1 cellular context compared by ENCODE assay signal in the genomic region with DNA sequence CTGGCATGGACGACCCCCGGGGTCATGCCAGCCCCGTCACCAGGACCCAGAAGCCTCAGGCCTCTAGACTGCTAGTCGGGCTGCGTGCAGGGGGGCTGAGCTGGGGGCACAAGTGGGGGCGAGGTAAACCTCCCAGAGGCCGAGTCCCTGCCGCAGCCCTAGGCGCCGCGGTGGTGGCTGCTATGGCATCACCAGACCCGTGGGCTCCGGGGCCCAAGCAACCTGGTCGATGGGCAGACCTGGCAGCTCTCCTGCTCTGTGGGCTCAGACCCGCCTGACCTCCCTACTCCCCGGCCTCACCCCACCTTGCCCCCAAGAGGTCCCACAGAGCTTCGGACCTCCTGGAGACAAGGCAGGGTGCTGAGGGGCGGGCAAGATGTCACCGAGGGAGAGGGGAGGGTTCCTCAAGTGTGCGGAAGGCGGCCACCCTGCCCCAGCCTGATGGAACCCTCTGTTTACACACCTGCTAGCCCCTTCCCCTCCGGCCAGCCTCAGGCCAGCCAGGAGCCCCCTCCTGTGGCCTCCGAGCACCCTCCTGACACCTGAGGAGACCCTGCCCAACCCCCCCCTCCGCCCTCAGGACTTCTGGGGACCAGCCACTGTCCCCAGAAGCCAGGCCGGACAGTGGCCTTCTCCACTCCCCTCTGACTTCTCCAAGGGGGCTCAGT.
TF ChIP-seq lines count a peak whose summit lies in the region.

No MANE protein-coding gene starts in this region.

TF ChIP-seq in HepG2, 621 proteins besides CTCF, POLR2A, EP300 and RAD21 (continued from another document):
- no peak; the same call in 1 of the 2 replicates for TF ChIP-seq JDP2 (CRISPR knock-in tag; IDR thresholded peaks at IDR 0.05; ENCODE audit: borderline replicate concordance)
- TF ChIP-seq, protein P1, sequence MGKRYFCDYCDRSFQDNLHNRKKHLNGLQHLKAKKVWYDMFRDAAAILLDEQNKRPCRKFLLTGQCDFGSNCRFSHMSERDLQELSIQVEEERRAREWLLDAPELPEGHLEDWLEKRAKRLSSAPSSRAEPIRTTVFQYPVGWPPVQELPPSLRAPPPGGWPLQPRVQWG (CRISPR knock-in tag; IDR thresholded peaks at IDR 0.05; ENCODE audit: borderline replicate concordance, low read depth), result no peak
- TF ChIP-seq, protein P2, sequence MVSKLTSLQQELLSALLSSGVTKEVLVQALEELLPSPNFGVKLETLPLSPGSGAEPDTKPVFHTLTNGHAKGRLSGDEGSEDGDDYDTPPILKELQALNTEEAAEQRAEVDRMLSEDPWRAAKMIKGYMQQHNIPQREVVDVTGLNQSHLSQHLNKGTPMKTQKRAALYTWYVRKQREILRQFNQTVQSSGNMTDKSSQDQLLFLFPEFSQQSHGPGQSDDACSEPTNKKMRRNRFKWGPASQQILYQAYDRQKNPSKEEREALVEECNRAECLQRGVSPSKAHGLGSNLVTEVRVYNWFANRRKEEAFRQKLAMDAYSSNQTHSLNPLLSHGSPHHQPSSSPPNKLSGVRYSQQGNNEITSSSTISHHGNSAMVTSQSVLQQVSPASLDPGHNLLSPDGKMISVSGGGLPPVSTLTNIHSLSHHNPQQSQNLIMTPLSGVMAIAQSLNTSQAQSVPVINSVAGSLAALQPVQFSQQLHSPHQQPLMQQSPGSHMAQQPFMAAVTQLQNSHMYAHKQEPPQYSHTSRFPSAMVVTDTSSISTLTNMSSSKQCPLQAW (CRISPR knock-in tag; IDR thresholded peaks at IDR 0.05), result peak; percentile 58; the same call in 1 of the 2 replicates
